In the genomic region with DNA sequence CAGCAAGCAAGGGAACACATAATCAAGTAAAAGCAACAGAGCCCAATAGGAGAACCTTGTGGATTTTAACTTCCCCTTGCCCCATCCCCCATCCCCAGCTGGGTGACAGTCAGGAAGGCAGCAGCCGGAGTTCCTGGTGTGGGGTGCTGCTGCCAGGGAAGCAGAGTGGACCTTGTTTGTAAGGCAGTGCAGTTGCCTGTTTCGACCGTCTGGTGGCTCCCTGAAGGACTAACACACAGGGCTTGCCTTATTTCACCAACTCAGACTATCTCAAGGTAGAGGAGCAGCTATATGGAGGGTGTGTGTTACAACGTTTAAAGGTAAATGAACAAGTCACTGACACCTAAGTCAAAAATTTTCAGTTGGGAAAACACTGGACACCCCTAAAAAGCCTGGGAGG, we compare ENCODE assay signal across 7 cellular contexts. TPM values are rescaled to one million over a fixed set of nuclear protein-coding genes. Genes with fewer than 3 reads are reported as not detected.
DNase-seq lines count a peak whose midpoint lies in the region; ATAC-seq, FAIRE-seq and TF ChIP-seq lines count a peak whose summit lies in the region.

No MANE protein-coding gene starts in this region.

- whole genome bisulfite sequencing in SK-N-SH (ENCODE audit: low lambda C conversion rate): 4% methylated on average over 4 of the region's 4 CpGs

- H3F3A ChIP-seq in GM23338 (replicated peaks; ENCODE audit: low read depth) (no peaks in the 10 kb centered on the region), SK-N-SH (replicated peaks; ENCODE audit: insufficient read depth) (no peaks in the 10 kb centered on the region)

- H4K20me1 ChIP-seq in GM23338 (replicated peaks; ENCODE audit: insufficient read depth): no peaks in the 10 kb centered on the region
- no peaks in the 10 kb centered on the region for H4K20me1 ChIP-seq in SK-N-SH (ENCODE audit: insufficient read depth)

- no peak for TF ChIP-seq EP300 in SK-N-SH (IDR thresholded peaks at IDR 0.05; ENCODE audit: borderline replicate concordance in 1 of 2, low read depth in 1 of 2, low read length in 1 of 2)

- peak; percentile 90 for ATAC-seq in GM23338
- ATAC-seq in effector memory CD8-positive, alpha-beta T cell (replicated peaks): peak; percentile 46

- H3K36me3 ChIP-seq in GM23338 (ENCODE audit: insufficient read depth): no peaks in the 10 kb centered on the region; the same call in 1 of the 2 replicates
- H3K36me3 ChIP-seq in SK-N-SH (replicated peaks in 1 of 2; ENCODE audit: control insufficient read depth in 1 of 2, insufficient read depth in 2 of 2, low read length in 1 of 2): peaks cover 0 to 1% of the 10 kb centered on the region in 2 experiments

- H3K4me1 Mint-ChIP-seq in GM23338 (peaks cover 23% of the 10 kb centered on the region; the same call in 2 of the 3 replicates), osteocyte (ENCODE audit: unreplicated experiment) (no peaks in the 10 kb centered on the region)
- peaks cover 33 to 50% of the 10 kb centered on the region in 2 donors for H3K4me1 Mint-ChIP-seq in effector memory CD8-positive, alpha-beta T cell (ENCODE audit: low read depth in 2 of 2)

- H3K79me2 ChIP-seq in GM23338 (replicated peaks; ENCODE audit: insufficient read depth) (no peaks in the 10 kb centered on the region), SK-N-SH (ENCODE audit: insufficient read depth) (no peaks in the 10 kb centered on the region)

- H3K4me2 ChIP-seq in GM23338: no peak overlapping the region
- no peak overlapping the region for H3K4me2 ChIP-seq in SK-N-SH

- H3K36me3 Mint-ChIP-seq in GM23338 (ENCODE audit: low read depth) (peaks cover 23% of the 10 kb centered on the region), osteocyte (ENCODE audit: unreplicated experiment) (no peaks in the 10 kb centered on the region)
- H3K36me3 Mint-ChIP-seq in effector memory CD8-positive, alpha-beta T cell (ENCODE audit: insufficient read depth): peaks cover 10% of the 10 kb centered on the region

- H3K27me3 Mint-ChIP-seq in GM23338 (ENCODE audit: insufficient read depth, low read depth, poor library complexity): peaks cover 5% of the 10 kb centered on the region
- no peaks in the 10 kb centered on the region for H3K27me3 Mint-ChIP-seq in effector memory CD8-positive, alpha-beta T cell
- peaks cover 11% of the 10 kb centered on the region for H3K27me3 Mint-ChIP-seq in osteocyte (ENCODE audit: unreplicated experiment)

- H3K27ac ChIP-seq in GM23338 (ENCODE audit: low read depth) (no peak overlapping the region), SK-N-SH (ENCODE audit: low read depth in 2 of 2, low read length in 1 of 2) (no peak overlapping the region)

- H3K9ac ChIP-seq in SK-N-SH: no peak overlapping the region

- TF ChIP-seq CTCF in GM23338 (conservative IDR thresholded peaks at IDR 0.05; ENCODE audit: low read depth in 2 of 2): peak; percentile 42 to 70; a peak in 3 of 4 replicates
- TF ChIP-seq CTCF in SK-N-SH (IDR thresholded peaks at IDR 0.05): no peak
- TF ChIP-seq CTCF in osteocyte (IDR thresholded peaks at IDR 0.05): peak; percentile 13

- CTCF ChIA-PET in SK-N-SH (lab: Yijun Ruan, JAX): interaction anchor here (2.8 kb wide), 1 partner anchor 175 kb away, joined by 11 read pairs; no protein-coding TSS in a partner anchor

- POLR2A ChIA-PET in SK-N-SH (lab: Yijun Ruan, JAX): no interaction called here

- peak overlapping the region; percentile 4; the same call in 1 of the 2 replicates for H2AFZ ChIP-seq in GM23338
- H2AFZ ChIP-seq in SK-N-SH (ENCODE audit: low read depth): no peak overlapping the region

- peaks cover 10% of the 10 kb centered on the region for H3K9me3 ChIP-seq in SK-N-SH

- no peak overlapping the region for H3K4me3 Mint-ChIP-seq in GM23338
- H3K4me3 Mint-ChIP-seq in effector memory CD8-positive, alpha-beta T cell: peak overlapping the region; percentile 76 to 81
- H3K4me3 Mint-ChIP-seq in osteocyte (ENCODE audit: unreplicated experiment): no peak overlapping the region

- no peak overlapping the region for H3K4me3 ChIP-seq in GM23338
- no peak overlapping the region for H3K4me3 ChIP-seq in SK-N-SH (ENCODE audit: low read depth in 2 of 2, low read length in 1 of 2)

- H3K9me2 ChIP-seq in GM23338 (ENCODE audit: insufficient read depth): no peaks in the 10 kb centered on the region
- no peaks in the 10 kb centered on the region for H3K9me2 ChIP-seq in SK-N-SH

- H3K27me3 ChIP-seq in GM23338 (ENCODE audit: insufficient read depth): no peaks in the 10 kb centered on the region
- peaks cover 37% of the 10 kb centered on the region for H3K27me3 ChIP-seq in SK-N-SH (ENCODE audit: insufficient read depth)

- no peak for TF ChIP-seq RAD21 in SK-N-SH (IDR thresholded peaks at IDR 0.05; ENCODE audit: low read length)

- DNase-seq in GM23338 (ENCODE audit: low spot score) (peak; percentile 57), SK-N-SH (no peak), osteocyte (ENCODE audit: extremely low spot score, unreplicated experiment) (peak; percentile 49), NCI-H2081 treated with DMSO at 0.1 percent for 48 hours (lab: John Stamatoyannopoulos, UW) (no peak), frontal cortex (ENCODE audit: low spot score in 2 of 2) (no peak)
- peak in 1 of 3 experiments; percentile 8 for DNase-seq in effector memory CD8-positive, alpha-beta T cell
- DNase-seq in stimulated activated naive CD4-positive, alpha-beta T cell treated with Interleukin-2 at 50 U/mL for 16 hours (lab: John Stamatoyannopoulos, UW): no peak

- H3K9me3 Mint-ChIP-seq in GM23338 (peaks cover 38% of the 10 kb centered on the region), osteocyte (ENCODE audit: unreplicated experiment) (peaks cover 29% of the 10 kb centered on the region)
- H3K9me3 Mint-ChIP-seq in effector memory CD8-positive, alpha-beta T cell: peaks cover 10 to 37% of the 10 kb centered on the region in 2 donors

- no peak for FAIRE-seq in frontal cortex (lab: Jason Lieb, UNC)

- no peaks in the 10 kb centered on the region for H3K4me1 ChIP-seq in GM23338 (ENCODE audit: insufficient read depth)
- no peaks in the 10 kb centered on the region for H3K4me1 ChIP-seq in SK-N-SH (ENCODE audit: control insufficient read depth in 1 of 2, insufficient read depth in 2 of 2, low read depth in 1 of 2, low read length in 1 of 2)

- H3K27ac Mint-ChIP-seq in GM23338: peak overlapping the region; percentile 74; the same call in 1 of the 2 replicates
- H3K27ac Mint-ChIP-seq in effector memory CD8-positive, alpha-beta T cell: peak overlapping the region; percentile 91 to 94
- H3K27ac Mint-ChIP-seq in osteocyte (ENCODE audit: unreplicated experiment): no peak overlapping the region

TF ChIP-seq in GM23338, 12 proteins besides CTCF, POLR2A, EP300 and RAD21 (continues in another document):
- TF ChIP-seq EZH2 (IDR thresholded peaks at IDR 0.05; ENCODE audit: low read depth, unreplicated experiment): no peak

TF ChIP-seq in SK-N-SH, 30 proteins besides CTCF, POLR2A, EP300 and RAD21 (continues in another document):
- TF ChIP-seq SMC3 (IDR thresholded peaks at IDR 0.05; ENCODE audit: low read depth, low read length) (0 out of 2 replicates have a peak, but pooled peaks have one; percentile 20), TCF12 (IDR thresholded peaks at IDR 0.05) (no peak), EZH2phosphoT487 (IDR thresholded peaks at IDR 0.05; ENCODE audit: borderline replicate concordance, low read depth) (no peak)

RNA-seq across cellular contexts. Expression of a gene that starts 6.6 kb away (rescaled TPM):
- not detected in 2 replicates for total RNA-seq in GM23338 (2014; rRNA removed; shearing (Covaris generic))
- not detected in 2 replicates for polyA plus RNA-seq in GM23338 (2016; fragmentation: Nextera tagmentation; extraction: Ambion mirVana)
- polyA plus RNA-seq in SK-N-SH (2012; rRNA removed): not detected in 2 replicates
- polyA plus RNA-seq in SK-N-SH (2012; cell fraction: cytosol; rRNA removed): not detected in 2 replicates
- not detected in 2 replicates for polyA plus RNA-seq in SK-N-SH (2012; cell fraction: nucleus; rRNA removed)
- total RNA-seq in osteocyte: not detected in 2 replicates
- total RNA-seq in frontal cortex: not detected

RNA-seq across cellular contexts. Expression of a gene that starts 8.4 kb away (rescaled TPM):
- total RNA-seq in GM23338 (2014; rRNA removed; shearing (Covaris generic)): not detected in 2 replicates
- polyA plus RNA-seq in GM23338 (2016; fragmentation: Nextera tagmentation; extraction: Ambion mirVana) (not detected in 2 replicates), SK-N-SH (2012; rRNA removed) (not detected in 2 replicates)
- polyA plus RNA-seq in SK-N-SH (2012; cell fraction: cytosol; rRNA removed): not detected in 2 replicates
- not detected in 2 replicates for polyA plus RNA-seq in SK-N-SH (2012; cell fraction: nucleus; rRNA removed)
- total RNA-seq in osteocyte (not detected in 2 replicates), frontal cortex (not detected)

RNA-seq across cellular contexts. Expression of a gene that starts 18.1 kb away (rescaled TPM):
- total RNA-seq in GM23338 (2014; rRNA removed; shearing (Covaris generic)): not detected in 2 replicates
- polyA plus RNA-seq in GM23338 (2016; fragmentation: Nextera tagmentation; extraction: Ambion mirVana) (not detected in 2 replicates), SK-N-SH (2012; rRNA removed) (not detected in 2 replicates)
- not detected in 2 replicates for polyA plus RNA-seq in SK-N-SH (2012; cell fraction: cytosol; rRNA removed)
- not detected in 2 replicates for polyA plus RNA-seq in SK-N-SH (2012; cell fraction: nucleus; rRNA removed)
- total RNA-seq in osteocyte (not detected in 2 replicates), frontal cortex (not detected)

RNA-seq across cellular contexts. Expression of a gene that starts 18.7 kb away (rescaled TPM):
- total RNA-seq in GM23338 (2014; rRNA removed; shearing (Covaris generic)): not detected in 2 replicates
- not detected in 2 replicates for polyA plus RNA-seq in GM23338 (2016; fragmentation: Nextera tagmentation; extraction: Ambion mirVana)
- polyA plus RNA-seq in SK-N-SH (2012; rRNA removed): not detected in 2 replicates
- polyA plus RNA-seq in SK-N-SH (2012; cell fraction: cytosol; rRNA removed): not detected in 2 replicates
- polyA plus RNA-seq in SK-N-SH (2012; cell fraction: nucleus; rRNA removed): not detected in 2 replicates
- total RNA-seq in osteocyte: not detected in 2 replicates
- not detected for total RNA-seq in frontal cortex

RNA-seq across cellular contexts. Expression of a gene that starts 26.2 kb away (rescaled TPM):
- not detected in 2 replicates for total RNA-seq in GM23338 (2014; rRNA removed; shearing (Covaris generic))
- not detected in 2 replicates for polyA plus RNA-seq in GM23338 (2016; fragmentation: Nextera tagmentation; extraction: Ambion mirVana)
- not detected in 2 replicates for polyA plus RNA-seq in SK-N-SH (2012; rRNA removed)
- not detected in 2 replicates for polyA plus RNA-seq in SK-N-SH (2012; cell fraction: cytosol; rRNA removed)
- not detected in 2 replicates for polyA plus RNA-seq in SK-N-SH (2012; cell fraction: nucleus; rRNA removed)
- not detected in 2 replicates for total RNA-seq in osteocyte
- not detected for total RNA-seq in frontal cortex

Comparison
In these comparisons a context has a peak if more than half of its experiments do, and no peak if none do; other contexts are left out.
1. DNase-seq: peak in GM23338 (single experiment) and osteocyte (single experiment); none in SK-N-SH (single experiment), NCI-H2081 treated with DMSO at 0.1 percent for 48 hours (single experiment), stimulated activated naive CD4-positive, alpha-beta T cell treated with Interleukin-2 at 50 U/mL for 16 hours (single experiment) and frontal cortex (0 of 2).
2. H3K4me3 Mint-ChIP-seq: peak in effector memory CD8-positive, alpha-beta T cell (2 of 2); none in GM23338 (single experiment) and osteocyte (single experiment).